Comparison of ENCODE assay signal across 2 cellular contexts in genomic region chr15:52529940-52530339, GRCh38.
TF ChIP-seq lines count a peak whose summit lies in the region.

No MANE protein-coding gene starts in this region.

TF ChIP-seq in SK-N-SH, 30 proteins besides CTCF, POLR2A, EP300 and RAD21 (continued from another document):
- no peak for TF ChIP-seq NFIC (IDR thresholded peaks at IDR 0.05; ENCODE audit: borderline replicate concordance)
- TF ChIP-seq FOXJ3 (CRISPR knock-in tag; IDR thresholded peaks at IDR 0.05), result no peak
- TF ChIP-seq FOXM1 (IDR thresholded peaks at IDR 0.05; ENCODE audit: low read depth), result no peak
- TF ChIP-seq CHD2 (IDR thresholded peaks at IDR 0.05; ENCODE audit: low read length, partially characterized antibody), result no peak
- no peak for TF ChIP-seq POLR2AphosphoS5 (IDR thresholded peaks at IDR 0.05; ENCODE audit: low read depth, low read length)
- no peak for TF ChIP-seq EZH2phosphoT487 (IDR thresholded peaks at IDR 0.05; ENCODE audit: borderline replicate concordance, low read depth)
- TF ChIP-seq JUND (IDR thresholded peaks at IDR 0.05), result no peak
- no peak for TF ChIP-seq REST (IDR thresholded peaks at IDR 0.05; ENCODE audit: low read depth, low read length)
- no peak for TF ChIP-seq MXI1 (IDR thresholded peaks at IDR 0.05; ENCODE audit: low read depth, low read length)
- TF ChIP-seq TAF1 (IDR thresholded peaks at IDR 0.05; ENCODE audit: borderline replicate concordance, low read depth, low read length), result no peak
- no peak for TF ChIP-seq SMC3 (IDR thresholded peaks at IDR 0.05; ENCODE audit: low read depth, low read length)
- no peak for TF ChIP-seq GATA2 (CRISPR knock-in tag; IDR thresholded peaks at IDR 0.05)
- TF ChIP-seq ZBTB33 (IDR thresholded peaks at IDR 0.05; ENCODE audit: borderline replicate concordance, low read depth), result no peak
- TF ChIP-seq MAX (IDR thresholded peaks at IDR 0.05; ENCODE audit: low read depth), result no peak

TF ChIP-seq in SK-N-SH treated with all-trans-retinoic acid at 6 μM for 48 hours, 23 proteins besides CTCF, POLR2A, EP300 and RAD21 (continued from another document):
- TF ChIP-seq OSR1 (CRISPR knock-in tag; IDR thresholded peaks at IDR 0.05), result no peak
- no peak for TF ChIP-seq CSRNP3 (CRISPR knock-in tag; IDR thresholded peaks at IDR 0.05)
- TF ChIP-seq ZFP3 (CRISPR knock-in tag; IDR thresholded peaks at IDR 0.05), result no peak
- TF ChIP-seq PPARA (CRISPR knock-in tag; IDR thresholded peaks at IDR 0.05; ENCODE audit: borderline replicate concordance), result no peak
